Comparison of ENCODE assay signal across 2 cellular contexts in genomic region chr12:120014381-120014735, GRCh38. TPM values are rescaled to one million over a fixed set of nuclear protein-coding genes. Genes with fewer than 3 reads are reported as not detected.
"Had no signal": no experiment of that assay in that cellular context is flagged by ENCODE, and none has a peak within 500 bp of the region (broad histone marks: within the 10 kb centered on the region; RNA-seq: fewer than 3 reads in every experiment).

No MANE protein-coding gene starts in this region.

RNA-seq across cellular contexts. Expression of gene BICDL1, which starts 25.3 kb away (rescaled TPM):
- total RNA-seq: fibroblast of lung, SJSA1 had no signal
- polyA plus RNA-seq: fibroblast of lung had no signal
